ENCODE assay signal across 18 cellular contexts in genomic region chr12:84572186-84572585, GRCh38.
DNase-seq lines count a peak whose midpoint lies in the region; ATAC-seq and TF ChIP-seq lines count a peak whose summit lies in the region.
"Had no signal": no experiment of that assay in that cellular context is flagged by ENCODE, and none has a peak within 500 bp of the region (broad histone marks: within the 10 kb centered on the region; RNA-seq: fewer than 3 reads in every experiment).

No MANE protein-coding gene starts in this region.

- no peak overlapping the region for H2BK15ac ChIP-seq in mesendoderm (replicated peaks; ENCODE audit: low read depth)

- H3K4me3 ChIP-seq in PC-3 (ENCODE audit: low read length), result no peak overlapping the region
- H3K4me3 ChIP-seq in choroid plexus epithelial cell (ENCODE audit: low read depth, low read length), result no peak overlapping the region
- H3K4me3 ChIP-seq in mesendoderm (ENCODE audit: low read length), result no peak overlapping the region
- H3K4me3 ChIP-seq: BLaER1, MG63, SK-N-MC had no signal

- DNase-seq in HPDE6-E6E7 (ENCODE audit: extremely low spot score) (peak; percentile 1), PC-3 (peak; percentile 7), choroid plexus epithelial cell (ENCODE audit: low read depth) (peak; percentile 12), mesendoderm (peak; percentile 22), nucleus accumbens (lab: John Stamatoyannopoulos, UW) (no peak), NAMALWA (ENCODE audit: low spot score) (no peak)
- DNase-seq: CD4-positive, CD25-positive, alpha-beta regulatory T cell; H7; IMR-90; KG1; MG63; NCI-H2029; NCI-H526 treated with DMSO at 0.1 percent for 48 hours; SIG-M5 had no signal

- H4K8ac ChIP-seq in mesendoderm (ENCODE audit: low read depth, low read length), result no peak overlapping the region

- no peaks in the 10 kb centered on the region for H3K9me2 ChIP-seq in PC-3 (replicated peaks; ENCODE audit: low read length)

- no peak overlapping the region for H2BK5ac ChIP-seq in mesendoderm (ENCODE audit: low read length)

- H4K20me1 ChIP-seq in PC-3 (ENCODE audit: low read length), result no peaks in the 10 kb centered on the region
- H4K20me1 ChIP-seq: BLaER1 had no signal

- H3K56ac ChIP-seq in mesendoderm (ENCODE audit: low read length), result no peak overlapping the region

- TF ChIP-seq CTCF in PC-3 (conservative IDR thresholded peaks at IDR 0.05; ENCODE audit: low read depth, low read length) (no peak), choroid plexus epithelial cell (conservative IDR thresholded peaks at IDR 0.05; ENCODE audit: low read depth, low read length) (no peak)

- H3K27me3 ChIP-seq in PC-3 (ENCODE audit: low read length), result no peaks in the 10 kb centered on the region
- H3K27me3 ChIP-seq in mesendoderm (ENCODE audit: insufficient read depth, low read length, poor library complexity), result no peaks in the 10 kb centered on the region
- H3K27me3 ChIP-seq: BLaER1, MG63 had no signal

- POLR2A ChIA-PET in PC-3 (lab: Charles Lee; ENCODE audit: unreplicated experiment), result no interaction called here

- H3F3A ChIP-seq in PC-3 (ENCODE audit: low read length, unreplicated experiment), result no peaks in the 10 kb centered on the region

- H3K23ac ChIP-seq in mesendoderm (ENCODE audit: low read length), result no peak overlapping the region

- H3K4me2 ChIP-seq in PC-3 (ENCODE audit: low read length) (no peak overlapping the region), mesendoderm (ENCODE audit: low read length) (no peak overlapping the region)
- H3K4me2 ChIP-seq: BLaER1 had no signal

- no peaks in the 10 kb centered on the region for H3K36me3 ChIP-seq in PC-3 (ENCODE audit: low read depth, low read length)
- H3K36me3 ChIP-seq in mesendoderm (ENCODE audit: control insufficient read depth, insufficient read depth, low read length), result no peaks in the 10 kb centered on the region
- H3K36me3 ChIP-seq: BLaER1, MG63 had no signal

- CTCF ChIA-PET in PC-3 (lab: Charles Lee), result no interaction called here

- no peak overlapping the region for H3K4ac ChIP-seq in mesendoderm (ENCODE audit: low read depth, low read length)

- H3K79me2 ChIP-seq in PC-3 (ENCODE audit: low read length), result no peaks in the 10 kb centered on the region
- no peaks in the 10 kb centered on the region for H3K79me2 ChIP-seq in mesendoderm (ENCODE audit: control insufficient read depth, insufficient read depth, low read length)

- H3K9ac ChIP-seq in PC-3 (ENCODE audit: low read length) (no peak overlapping the region), mesendoderm (ENCODE audit: low read length) (no peak overlapping the region)
- H3K9ac ChIP-seq: BLaER1 had no signal

- H3K4me1 ChIP-seq in PC-3 (ENCODE audit: insufficient read depth, low read length) (0 out of 2 replicates have a peak, but pooled peaks cover 5% of the 10 kb centered on the region), mesendoderm (ENCODE audit: control insufficient read depth, low read depth, low read length) (no peaks in the 10 kb centered on the region)
- H3K4me1 ChIP-seq: BLaER1 had no signal

- H2AFZ ChIP-seq in PC-3 (ENCODE audit: low read length), result no peak overlapping the region

- H3K18ac ChIP-seq in mesendoderm (ENCODE audit: low read length), result no peak overlapping the region

- H2AK5ac ChIP-seq in mesendoderm (ENCODE audit: low read length), result no peak overlapping the region

- H3K27ac ChIP-seq in PC-3 (ENCODE audit: low read length), result no peak overlapping the region
- H3K27ac ChIP-seq in mesendoderm (ENCODE audit: low read depth, low read length), result no peak overlapping the region
- H3K27ac ChIP-seq: BLaER1, SK-N-MC had no signal

- BruUV-seq in PC-3 (replicated peaks; lab: Mats Ljungman, UMichigan), result no TSS peak

- H3K79me1 ChIP-seq in mesendoderm (ENCODE audit: low read length), result no peaks in the 10 kb centered on the region

- no CpG with 5 or more reads among the region's 4 CpGs for WGBS in mesendoderm (ENCODE audit: extremely low coverage, insufficient coverage, low lambda C conversion rate)

- H4K5ac ChIP-seq in mesendoderm (ENCODE audit: low read length), result no peak overlapping the region

- intact Hi-C loops in PC-3 (cut with micrococcal nuclease), result no loop called here

- no peak overlapping the region for H2BK120ac ChIP-seq in mesendoderm (ENCODE audit: low read depth, low read length)

- ATAC-seq in PC-3, result no peak; the same call in 1 of the 2 replicates
- ATAC-seq in GM18502 (IDR thresholded peaks at IDR 0.05; ENCODE audit: poor library complexity, unreplicated experiment), result no peak
- ATAC-seq: Panc1 had no signal

- H3K9me3 ChIP-seq in PC-3 (ENCODE audit: low read length), result no peaks in the 10 kb centered on the region
- H3K9me3 ChIP-seq: BLaER1, MG63 had no signal

Comparison
In these comparisons a context has a peak if more than half of its experiments do, and no peak if none do; other contexts are left out.
1. DNase-seq: peak in HPDE6-E6E7 (single experiment), PC-3 (single experiment), choroid plexus epithelial cell (single experiment) and mesendoderm (single experiment); none in nucleus accumbens (0 of 56) and NAMALWA (single experiment).